15 cellular contexts compared by ENCODE assay signal in the genomic region with DNA sequence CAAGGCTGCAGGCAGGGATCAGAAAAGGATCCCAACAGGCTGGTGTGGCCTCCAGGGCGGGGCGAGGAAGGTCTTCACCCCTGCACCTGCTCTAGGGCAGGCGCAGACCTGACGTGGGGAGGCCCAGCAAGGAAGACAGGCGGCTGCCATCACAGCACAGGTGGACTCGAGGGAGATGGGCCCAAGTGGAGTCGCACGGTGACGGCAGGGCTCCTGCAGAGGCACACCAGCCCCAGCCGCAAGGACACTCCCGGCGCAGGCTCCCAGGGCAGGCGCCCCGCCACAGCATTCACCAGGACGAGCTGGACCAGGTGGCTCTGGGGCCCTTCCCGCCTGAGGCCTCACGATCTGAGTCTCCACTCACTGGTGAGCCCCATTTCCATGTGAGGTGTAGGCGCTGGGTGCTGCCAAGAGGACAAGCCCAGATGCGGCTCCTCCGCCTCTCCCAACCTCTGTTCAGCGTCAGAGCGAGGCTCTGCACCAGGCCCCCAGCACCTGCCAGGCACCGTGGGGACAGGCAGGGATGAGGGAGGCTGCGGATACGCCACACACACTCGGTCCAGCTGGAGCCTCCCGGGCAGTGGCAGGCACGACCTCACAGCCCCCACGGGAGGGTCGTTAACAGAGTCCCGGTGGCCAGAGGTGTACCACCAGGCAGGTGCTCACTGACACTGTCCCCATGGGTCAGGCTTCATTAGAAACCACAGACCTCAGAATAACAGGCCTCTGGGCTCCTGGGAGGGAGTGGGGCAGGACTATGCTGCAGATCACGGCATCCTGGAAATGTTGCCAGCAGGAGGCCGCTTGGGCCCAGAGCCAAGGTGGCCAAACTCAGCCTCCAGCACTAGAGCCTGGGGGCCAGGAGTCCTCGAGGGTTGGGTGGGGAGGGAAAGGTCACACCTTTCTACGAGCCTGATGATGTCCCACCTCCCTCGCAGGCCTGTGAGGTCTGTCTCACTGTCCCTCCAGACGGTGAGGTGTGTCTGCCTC.
DNase-seq lines count a peak whose midpoint lies in the region; ATAC-seq and TF ChIP-seq lines count a peak whose summit lies in the region.
"Had no signal": no experiment of that assay in that cellular context is flagged by ENCODE, and none has a peak within 500 bp of the region (broad histone marks: within the 10 kb centered on the region; RNA-seq: fewer than 3 reads in every experiment).

No MANE protein-coding gene starts in this region.

- intact Hi-C loops in activated CD4-positive, alpha-beta memory T cell treated with anti-CD3 and anti-CD28 coated beads for 36 hours (cut with micrococcal nuclease): no loop called here

- peak overlapping the region; percentile 77 for H3K27ac Mint-ChIP-seq in activated CD4-positive, alpha-beta memory T cell treated with anti-CD3 and anti-CD28 coated beads, Interleukin-2, amount 10 ng/mL, durations not matched to agents 7 days and 5 days
- no peak overlapping the region for H3K27ac Mint-ChIP-seq in activated CD4-positive, alpha-beta memory T cell treated with anti-CD3 and anti-CD28 coated beads for 36 hours
- H3K27ac Mint-ChIP-seq in brain: peak overlapping the region in 4 of 5 experiments; percentile 33 to 83 (median 54)

- TF ChIP-seq RAD21 in Ishikawa (IDR thresholded peaks at IDR 0.05; ENCODE audit: low read depth): no peak

- CTCF ChIA-PET in activated CD4-positive, alpha-beta memory T cell treated with anti-CD3 and anti-CD28 coated beads, Interleukin-2, amount 10 ng/mL, durations not matched to agents 7 days and 5 days (lab: Charles Lee): no interaction called here
- CTCF ChIA-PET in activated CD4-positive, alpha-beta memory T cell treated with anti-CD3 and anti-CD28 coated beads for 36 hours (lab: Charles Lee): no interaction called here

- POLR2A ChIA-PET in activated CD4-positive, alpha-beta memory T cell treated with anti-CD3 and anti-CD28 coated beads, Interleukin-2, amount 10 ng/mL, durations not matched to agents 7 days and 5 days (lab: Charles Lee): no interaction called here
- POLR2A ChIA-PET in activated CD4-positive, alpha-beta memory T cell treated with anti-CD3 and anti-CD28 coated beads for 36 hours (lab: Charles Lee): no interaction called here

- TF ChIP-seq CTCF in brain (conservative IDR thresholded peaks at IDR 0.05) (no peak), retinal pigment epithelial cell (conservative IDR thresholded peaks at IDR 0.05; ENCODE audit: low read depth, low read length) (peak; percentile 23)

- no peak for TF ChIP-seq EP300 in Ishikawa (IDR thresholded peaks at IDR 0.05; ENCODE audit: borderline replicate concordance)

- ATAC-seq in HG03039 (IDR thresholded peaks at IDR 0.05; ENCODE audit: unreplicated experiment): no peak
- ATAC-seq: GM12878, left lung had no signal

- no peaks in the 10 kb centered on the region for H3K9me3 Mint-ChIP-seq in activated CD4-positive, alpha-beta memory T cell treated with anti-CD3 and anti-CD28 coated beads, Interleukin-2, amount 10 ng/mL, durations not matched to agents 7 days and 5 days
- H3K9me3 Mint-ChIP-seq in activated CD4-positive, alpha-beta memory T cell treated with anti-CD3 and anti-CD28 coated beads for 36 hours: no peaks in the 10 kb centered on the region
- H3K9me3 Mint-ChIP-seq in brain: no peaks in the 10 kb centered on the region

- H3K4me1 Mint-ChIP-seq in activated CD4-positive, alpha-beta memory T cell treated with anti-CD3 and anti-CD28 coated beads, Interleukin-2, amount 10 ng/mL, durations not matched to agents 7 days and 5 days: peaks cover 18% of the 10 kb centered on the region
- peaks cover 10% of the 10 kb centered on the region for H3K4me1 Mint-ChIP-seq in activated CD4-positive, alpha-beta memory T cell treated with anti-CD3 and anti-CD28 coated beads for 36 hours (ENCODE audit: low read depth)
- peaks cover 33% of the 10 kb centered on the region for H3K4me1 Mint-ChIP-seq in brain

- no peaks in the 10 kb centered on the region for H3K27me3 Mint-ChIP-seq in activated CD4-positive, alpha-beta memory T cell treated with anti-CD3 and anti-CD28 coated beads, Interleukin-2, amount 10 ng/mL, durations not matched to agents 7 days and 5 days
- H3K27me3 Mint-ChIP-seq in activated CD4-positive, alpha-beta memory T cell treated with anti-CD3 and anti-CD28 coated beads for 36 hours: no peaks in the 10 kb centered on the region
- peaks cover 3% of the 10 kb centered on the region for H3K27me3 Mint-ChIP-seq in brain

- H3K4me3 Mint-ChIP-seq in activated CD4-positive, alpha-beta memory T cell treated with anti-CD3 and anti-CD28 coated beads, Interleukin-2, amount 10 ng/mL, durations not matched to agents 7 days and 5 days: no peak overlapping the region
- H3K4me3 Mint-ChIP-seq in activated CD4-positive, alpha-beta memory T cell treated with anti-CD3 and anti-CD28 coated beads for 36 hours: no peak overlapping the region
- no peak overlapping the region for H3K4me3 Mint-ChIP-seq in brain

- no peaks in the 10 kb centered on the region for H3K36me3 Mint-ChIP-seq in activated CD4-positive, alpha-beta memory T cell treated with anti-CD3 and anti-CD28 coated beads, Interleukin-2, amount 10 ng/mL, durations not matched to agents 7 days and 5 days (ENCODE audit: low read depth)
- no peaks in the 10 kb centered on the region for H3K36me3 Mint-ChIP-seq in activated CD4-positive, alpha-beta memory T cell treated with anti-CD3 and anti-CD28 coated beads for 36 hours
- no peaks in the 10 kb centered on the region for H3K36me3 Mint-ChIP-seq in brain

- H3K4me3 ChIP-seq in retinal pigment epithelial cell (ENCODE audit: low read length): no peak overlapping the region
- H3K4me3 ChIP-seq: GM12878, left lung had no signal

- DNase-seq in activated CD4-positive, alpha-beta memory T cell treated with anti-CD3 and anti-CD28 coated beads, Interleukin-2, amount 10 ng/mL, durations not matched to agents 7 days and 5 days: no peak
- no peak for DNase-seq in activated CD4-positive, alpha-beta memory T cell treated with anti-CD3 and anti-CD28 coated beads for 36 hours
- DNase-seq in retinal pigment epithelial cell (ENCODE audit: low read depth) (no peak), NCI-H526 (lab: John Stamatoyannopoulos, UW) (no peak), cerebellum (ENCODE audit: low spot score) (no peak)
- DNase-seq: aorta, Caco-2, cortex of kidney, GDM1, left lung, NCI-H2081 had no signal

TF ChIP-seq in Ishikawa, 13 proteins besides CTCF, POLR2A, EP300 and RAD21:
- no peak for TF ChIP-seq CREB1 (IDR thresholded peaks at IDR 0.05; ENCODE audit: low read depth)
- TF ChIP-seq NFIC (IDR thresholded peaks at IDR 0.05): peak; percentile 48; the same call in 1 of the 2 replicates
- no peak for TF ChIP-seq MAX (IDR thresholded peaks at IDR 0.05)
- TF ChIP-seq, protein P1, sequence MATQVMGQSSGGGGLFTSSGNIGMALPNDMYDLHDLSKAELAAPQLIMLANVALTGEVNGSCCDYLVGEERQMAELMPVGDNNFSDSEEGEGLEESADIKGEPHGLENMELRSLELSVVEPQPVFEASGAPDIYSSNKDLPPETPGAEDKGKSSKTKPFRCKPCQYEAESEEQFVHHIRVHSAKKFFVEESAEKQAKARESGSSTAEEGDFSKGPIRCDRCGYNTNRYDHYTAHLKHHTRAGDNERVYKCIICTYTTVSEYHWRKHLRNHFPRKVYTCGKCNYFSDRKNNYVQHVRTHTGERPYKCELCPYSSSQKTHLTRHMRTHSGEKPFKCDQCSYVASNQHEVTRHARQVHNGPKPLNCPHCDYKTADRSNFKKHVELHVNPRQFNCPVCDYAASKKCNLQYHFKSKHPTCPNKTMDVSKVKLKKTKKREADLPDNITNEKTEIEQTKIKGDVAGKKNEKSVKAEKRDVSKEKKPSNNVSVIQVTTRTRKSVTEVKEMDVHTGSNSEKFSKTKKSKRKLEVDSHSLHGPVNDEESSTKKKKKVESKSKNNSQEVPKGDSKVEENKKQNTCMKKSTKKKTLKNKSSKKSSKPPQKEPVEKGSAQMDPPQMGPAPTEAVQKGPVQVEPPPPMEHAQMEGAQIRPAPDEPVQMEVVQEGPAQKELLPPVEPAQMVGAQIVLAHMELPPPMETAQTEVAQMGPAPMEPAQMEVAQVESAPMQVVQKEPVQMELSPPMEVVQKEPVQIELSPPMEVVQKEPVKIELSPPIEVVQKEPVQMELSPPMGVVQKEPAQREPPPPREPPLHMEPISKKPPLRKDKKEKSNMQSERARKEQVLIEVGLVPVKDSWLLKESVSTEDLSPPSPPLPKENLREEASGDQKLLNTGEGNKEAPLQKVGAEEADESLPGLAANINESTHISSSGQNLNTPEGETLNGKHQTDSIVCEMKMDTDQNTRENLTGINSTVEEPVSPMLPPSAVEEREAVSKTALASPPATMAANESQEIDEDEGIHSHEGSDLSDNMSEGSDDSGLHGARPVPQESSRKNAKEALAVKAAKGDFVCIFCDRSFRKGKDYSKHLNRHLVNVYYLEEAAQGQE (IDR thresholded peaks at IDR 0.05; ENCODE audit: low read depth): no peak
